Comparison of ENCODE assay signal across 11 cellular contexts in genomic region chr16:21646091-21646490, GRCh38. TPM values are rescaled to one million over a fixed set of nuclear protein-coding genes. Genes with fewer than 3 reads are reported as not detected.
DNase-seq lines count a peak whose midpoint lies in the region; ATAC-seq, FAIRE-seq and TF ChIP-seq lines count a peak whose summit lies in the region.
"Had no signal": no experiment of that assay in that cellular context is flagged by ENCODE, and none has a peak within 500 bp of the region (broad histone marks: within the 10 kb centered on the region; RNA-seq: fewer than 3 reads in every experiment).

No MANE protein-coding gene starts in this region.

- POLR2A ChIA-PET in HepG2 (lab: Yijun Ruan, JAX) (no interaction called here), HEK293T (lab: Yijun Ruan, JAX) (no interaction called here)

- intact Hi-C loops in HepG2 (cut with micrococcal nuclease; ENCODE audit: unreplicated experiment), result no loop called here

- no peak overlapping the region for H2AFZ ChIP-seq in HepG2 (ENCODE audit: low read length)

- no peaks in the 10 kb centered on the region for H3K9me3 ChIP-seq in liver (ENCODE audit: control insufficient read depth in 4 of 4, low read length in 3 of 4)
- no peaks in the 10 kb centered on the region for H3K9me3 ChIP-seq in HepG2 (ENCODE audit: low read length)
- H3K9me3 ChIP-seq in muscle layer of duodenum (ENCODE audit: control insufficient read depth in 1 of 2, low read length in 2 of 2), result no peaks in the 10 kb centered on the region

- no peak for FAIRE-seq in HepG2 (lab: Jason Lieb, UNC)

- H3K36me3 ChIP-seq in liver (ENCODE audit: control insufficient read depth in 4 of 4, insufficient read depth in 3 of 4, low read depth in 1 of 4, low read length in 3 of 4), result peaks cover 0 to 8% (median under 1%) of the 10 kb centered on the region in 4 donors
- peaks cover 4 to 9% of the 10 kb centered on the region in 2 experiments; a peak in 3 of 5 replicates for H3K36me3 ChIP-seq in HepG2 (replicated peaks in 1 of 2; ENCODE audit: control insufficient read depth in 1 of 2, insufficient read depth in 2 of 2, low read length in 2 of 2)
- peaks cover 0 to 3% of the 10 kb centered on the region in 2 donors for H3K36me3 ChIP-seq in muscle layer of duodenum (ENCODE audit: control insufficient read depth in 1 of 2, insufficient read depth in 2 of 2, low read length in 2 of 2)

- H3K9ac ChIP-seq in liver (ENCODE audit: low read depth in 1 of 2, low read length in 2 of 2) (peak overlapping the region; percentile 3 to 74), HepG2 (ENCODE audit: insufficient read depth, low read depth, low read length) (no peak overlapping the region)

- ATAC-seq in HepG2, result no peak
- no peak for ATAC-seq in HG03457 (IDR thresholded peaks at IDR 0.05; ENCODE audit: unreplicated experiment)

- H3K27ac ChIP-seq in liver (ENCODE audit: low read depth in 1 of 2, low read length in 2 of 2), result peak overlapping the region; percentile 61 to 73
- no peak overlapping the region for H3K27ac ChIP-seq in HepG2 (ENCODE audit: extremely low read length, insufficient read depth, low read length)
- H3K27ac ChIP-seq in muscle layer of duodenum (ENCODE audit: low read length), result peak overlapping the region; percentile 83

- no peak for TF ChIP-seq EP300 in HepG2 (IDR thresholded peaks at IDR 0.05; ENCODE audit: low read depth in 2 of 2, low read length in 2 of 2)
- TF ChIP-seq EP300 in HepG2 (CRISPR knock-in tag; IDR thresholded peaks at IDR 0.05; ENCODE audit: borderline replicate concordance), result no peak

- TF ChIP-seq RAD21 in liver (IDR thresholded peaks at IDR 0.05) (no peak), HepG2 (CRISPR knock-in tag; IDR thresholded peaks at IDR 0.05) (no peak)

- peaks cover 3% of the 10 kb centered on the region; the same call in 1 of the 2 replicates for H4K20me1 ChIP-seq in HepG2 (ENCODE audit: insufficient read depth, low read length)

- no TSS peak for BruUV-seq in HepG2 (replicated peaks; lab: Mats Ljungman, UMichigan)

- H3K4me3 ChIP-seq in liver (ENCODE audit: low read depth in 1 of 3, low read length in 3 of 3) (no peak overlapping the region), HepG2 (replicated peaks in 1 of 3; ENCODE audit: insufficient read depth in 1 of 3, low read depth in 2 of 3, low read length in 3 of 3) (no peak overlapping the region), choroid plexus epithelial cell (ENCODE audit: low read depth, low read length) (no peak overlapping the region), muscle layer of duodenum (ENCODE audit: low read depth in 1 of 2, low read length in 2 of 2) (peak overlapping the region; percentile 6 to 43)

- TF ChIP-seq CTCF in liver (IDR thresholded peaks at IDR 0.05; ENCODE audit: low read depth, low read length, missing input control) (no peak), HepG2 (CRISPR knock-in tag; IDR thresholded peaks at IDR 0.05) (no peak), choroid plexus epithelial cell (conservative IDR thresholded peaks at IDR 0.05; ENCODE audit: low read depth, low read length) (no peak)

- no peaks in the 10 kb centered on the region for H3K27me3 ChIP-seq in liver (ENCODE audit: control insufficient read depth in 4 of 4, insufficient read depth in 4 of 4, low read length in 3 of 4)
- no peaks in the 10 kb centered on the region for H3K27me3 ChIP-seq in HepG2 (ENCODE audit: control insufficient read depth in 1 of 2, insufficient read depth in 2 of 2, low read length in 2 of 2)
- H3K27me3 ChIP-seq in muscle layer of duodenum (ENCODE audit: low read depth, low read length), result no peaks in the 10 kb centered on the region

- H3K79me2 ChIP-seq in HepG2 (ENCODE audit: insufficient read depth, low read length), result no peaks in the 10 kb centered on the region

- WGBS in liver, result 72% methylated on average over 5 of the region's 5 CpGs
- WGBS in HepG2 (ENCODE audit: low lambda C conversion rate), result 97% methylated on average over 5 of the region's 5 CpGs

- DNase-seq in HepG2 (ENCODE audit: low spot score) (no peak), choroid plexus epithelial cell (ENCODE audit: low read depth) (peak; percentile 43), NCI-H2171 (lab: John Stamatoyannopoulos, UW) (no peak), HEK293T (ENCODE audit: extremely low spot score) (no peak), SIG-M5 treated with dmso at 0.1 percent for 504 hours (lab: John Stamatoyannopoulos, UW; ENCODE audit: unreplicated experiment) (no peak)
- DNase-seq: COR-L47, NCI-H226, T-helper 9 cell had no signal

- TF ChIP-seq POLR2A in HepG2 (IDR thresholded peaks at IDR 0.05; ENCODE audit: insufficient read depth in 1 of 2, low read depth in 2 of 2, low read length in 2 of 2), result no peak

- H3K4me1 ChIP-seq in liver (ENCODE audit: control insufficient read depth in 4 of 4, insufficient read depth in 4 of 4, low read length in 3 of 4), result peaks cover 0 to 6% (median under 1%) of the 10 kb centered on the region in 4 donors
- peaks cover 23% of the 10 kb centered on the region for H3K4me1 ChIP-seq in HepG2 (ENCODE audit: insufficient read depth, low read length)
- peaks cover 10 to 16% of the 10 kb centered on the region in 2 donors for H3K4me1 ChIP-seq in muscle layer of duodenum (ENCODE audit: control insufficient read depth in 1 of 2, insufficient read depth in 2 of 2, low read length in 2 of 2)

- in situ Hi-C loops in HepG2 (cut with HindIII; ENCODE audit: extremely low pct_ligation_motif_present, low pct_unique_long_range_greater_than_20kb), result no loop called here

- CTCF ChIA-PET in HepG2 (lab: Yijun Ruan, JAX; ENCODE audit: low intra/inter-chr PET ratio, low total read pairs), result no interaction called here
- CTCF ChIA-PET in HEK293T (lab: Yijun Ruan, JAX), result no interaction called here

- H3K4me2 ChIP-seq in HepG2 (ENCODE audit: low read depth, low read length), result no peak overlapping the region

RNA-seq across cellular contexts. Expression of gene IGSF6, which starts 6.3 kb away (rescaled TPM):
- total RNA-seq in liver (10 to 100 TPM in 1 of 2 donors, 1 to 10 TPM in 1; 5.2 to 27.3 TPM), HepG2 (2016; rRNA removed; fragmentation: Illumina TruSeq; extraction: Trizol) (not detected in 2 replicates)
- polyA plus RNA-seq in liver (1 to 10 TPM; 2.6 to 5.7 TPM), HepG2 (2011; rRNA removed) (not detected in 2 replicates)
- not detected in 2 replicates for total RNA-seq in HepG2 (2016; cell fraction: cytosol; rRNA removed; fragmentation: Illumina TruSeq; extraction: Trizol; ENCODE audit: low read depth)
- total RNA-seq in HepG2 (2016; cell fraction: insoluble cytoplasmic fraction; rRNA removed; fragmentation: Illumina TruSeq; extraction: Trizol), result not detected in 2 replicates
- total RNA-seq in HepG2 (2016; cell fraction: membrane; rRNA removed; fragmentation: Illumina TruSeq; extraction: Trizol), result not detected in 2 replicates
- total RNA-seq in HepG2 (2016; cell fraction: nucleus; rRNA removed; fragmentation: Illumina TruSeq; extraction: Trizol), result not detected in 2 replicates
- polyA plus RNA-seq in HepG2 (2011; cell fraction: cytosol; rRNA removed), result not detected in 2 replicates
- not detected in 2 replicates for polyA plus RNA-seq in HepG2 (2011; cell fraction: nucleus; rRNA removed)
- 0.19 and 0.24 TPM in 2 replicates for polyA plus RNA-seq in HepG2 (2012)
- polyA plus RNA-seq in HepG2 (2016; cell fraction: cytosol; fragmentation: Illumina TruSeq; extraction: Trizol; ENCODE audit: low read depth), result not detected in 2 replicates
- polyA plus RNA-seq in HepG2 (2016; cell fraction: insoluble cytoplasmic fraction; fragmentation: Illumina TruSeq; extraction: Trizol; ENCODE audit: low read depth), result not detected in 2 replicates
- polyA plus RNA-seq in HepG2 (2016; cell fraction: membrane; fragmentation: Illumina TruSeq; extraction: Trizol; ENCODE audit: low read depth), result not detected in 2 replicates
- polyA plus RNA-seq in HepG2 (2016; cell fraction: nucleus; fragmentation: Illumina TruSeq; extraction: Trizol; ENCODE audit: insufficient read depth, low read depth), result not detected in 2 replicates
- polyA minus RNA-seq in HepG2 (2011; rRNA and poly(A)+ RNA removed; ENCODE audit: low replicate concordance), result not detected in 2 replicates
- polyA minus RNA-seq in HepG2 (2011; cell fraction: cytosol; rRNA and poly(A)+ RNA removed), result not detected in 2 replicates
- not detected in 2 replicates for polyA minus RNA-seq in HepG2 (2011; cell fraction: nucleus; rRNA and poly(A)+ RNA removed)

RNA-seq across cellular contexts. Expression of gene OTOA, which starts 17.7 kb away (rescaled TPM):
- under 1 TPM; 0.05 to 0.17 TPM for total RNA-seq in liver
- under 1 TPM; 0.10 TPM for polyA plus RNA-seq in liver
- total RNA-seq in HepG2 (2016; rRNA removed; fragmentation: Illumina TruSeq; extraction: Trizol), result 0.11 and 0.15 TPM in 2 replicates
- total RNA-seq in HepG2 (2016; cell fraction: cytosol; rRNA removed; fragmentation: Illumina TruSeq; extraction: Trizol; ENCODE audit: low read depth), result 0.09 and 0.10 TPM in 2 replicates
- total RNA-seq in HepG2 (2016; cell fraction: insoluble cytoplasmic fraction; rRNA removed; fragmentation: Illumina TruSeq; extraction: Trizol), result 0.06 and 0.11 TPM in 2 replicates
- total RNA-seq in HepG2 (2016; cell fraction: membrane; rRNA removed; fragmentation: Illumina TruSeq; extraction: Trizol), result 0.10 TPM in 1 of 2 replicates, not detected in the other
- total RNA-seq in HepG2 (2016; cell fraction: nucleus; rRNA removed; fragmentation: Illumina TruSeq; extraction: Trizol), result 0.40 and 0.50 TPM in 2 replicates
- 0.01 and 0.05 TPM in 2 replicates for polyA plus RNA-seq in HepG2 (2011; rRNA removed)
- 0.04 and 0.09 TPM in 2 replicates for polyA plus RNA-seq in HepG2 (2011; cell fraction: cytosol; rRNA removed)
- polyA plus RNA-seq in HepG2 (2011; cell fraction: nucleus; rRNA removed), result 0.06 and 0.10 TPM in 2 replicates
- polyA plus RNA-seq in HepG2 (2012), result 0.04 TPM in 1 of 2 replicates, not detected in the other
- 0.05 TPM in 1 of 2 replicates, not detected in the other for polyA plus RNA-seq in HepG2 (2016; cell fraction: cytosol; fragmentation: Illumina TruSeq; extraction: Trizol; ENCODE audit: low read depth)
- 0.08 TPM in 1 of 2 replicates, not detected in the other for polyA plus RNA-seq in HepG2 (2016; cell fraction: insoluble cytoplasmic fraction; fragmentation: Illumina TruSeq; extraction: Trizol; ENCODE audit: low read depth)
- polyA plus RNA-seq in HepG2 (2016; cell fraction: membrane; fragmentation: Illumina TruSeq; extraction: Trizol; ENCODE audit: low read depth), result 0.06 TPM in 1 of 2 replicates, not detected in the other
- polyA plus RNA-seq in HepG2 (2016; cell fraction: nucleus; fragmentation: Illumina TruSeq; extraction: Trizol; ENCODE audit: insufficient read depth, low read depth), result 0.20 and 0.56 TPM in 2 replicates
- 0.05 TPM in 1 of 2 replicates, not detected in the other for polyA minus RNA-seq in HepG2 (2011; rRNA and poly(A)+ RNA removed; ENCODE audit: low replicate concordance)
- not detected in 2 replicates for polyA minus RNA-seq in HepG2 (2011; cell fraction: cytosol; rRNA and poly(A)+ RNA removed)
- polyA minus RNA-seq in HepG2 (2011; cell fraction: nucleus; rRNA and poly(A)+ RNA removed), result 0.25 and 0.26 TPM in 2 replicates

RNA-seq across cellular contexts. Expression of gene METTL9, which starts 46.7 kb away (rescaled TPM):
- total RNA-seq in liver, result 10 to 100 TPM; 22.8 to 57.3 TPM
- 10 to 100 TPM in 1 of 2 donors, 1 to 10 TPM in 1; 9.3 to 11.6 TPM for polyA plus RNA-seq in liver
- 175 and 204 TPM in 2 replicates for total RNA-seq in HepG2 (2016; rRNA removed; fragmentation: Illumina TruSeq; extraction: Trizol)
- total RNA-seq in HepG2 (2016; cell fraction: cytosol; rRNA removed; fragmentation: Illumina TruSeq; extraction: Trizol; ENCODE audit: low read depth), result 260 and 296 TPM in 2 replicates
- 189 and 192 TPM in 2 replicates for total RNA-seq in HepG2 (2016; cell fraction: insoluble cytoplasmic fraction; rRNA removed; fragmentation: Illumina TruSeq; extraction: Trizol)
- total RNA-seq in HepG2 (2016; cell fraction: membrane; rRNA removed; fragmentation: Illumina TruSeq; extraction: Trizol), result 531 and 570 TPM in 2 replicates
- 102 and 120 TPM in 2 replicates for total RNA-seq in HepG2 (2016; cell fraction: nucleus; rRNA removed; fragmentation: Illumina TruSeq; extraction: Trizol)
- polyA plus RNA-seq in HepG2 (2011; rRNA removed), result 96.9 and 123 TPM in 2 replicates
- polyA plus RNA-seq in HepG2 (2011; cell fraction: cytosol; rRNA removed), result 57.9 and 89.7 TPM in 2 replicates
- polyA plus RNA-seq in HepG2 (2011; cell fraction: nucleus; rRNA removed), result 22.0 and 27.5 TPM in 2 replicates
- 128 and 134 TPM in 2 replicates for polyA plus RNA-seq in HepG2 (2012)
- polyA plus RNA-seq in HepG2 (2016; cell fraction: cytosol; fragmentation: Illumina TruSeq; extraction: Trizol; ENCODE audit: low read depth), result 385 and 459 TPM in 2 replicates
- 218 and 221 TPM in 2 replicates for polyA plus RNA-seq in HepG2 (2016; cell fraction: insoluble cytoplasmic fraction; fragmentation: Illumina TruSeq; extraction: Trizol; ENCODE audit: low read depth)
- 534 and 554 TPM in 2 replicates for polyA plus RNA-seq in HepG2 (2016; cell fraction: membrane; fragmentation: Illumina TruSeq; extraction: Trizol; ENCODE audit: low read depth)
- 143 and 144 TPM in 2 replicates for polyA plus RNA-seq in HepG2 (2016; cell fraction: nucleus; fragmentation: Illumina TruSeq; extraction: Trizol; ENCODE audit: insufficient read depth, low read depth)
- polyA minus RNA-seq in HepG2 (2011; rRNA and poly(A)+ RNA removed; ENCODE audit: low replicate concordance), result 23.0 and 41.2 TPM in 2 replicates
- 66.7 and 68.9 TPM in 2 replicates for polyA minus RNA-seq in HepG2 (2011; cell fraction: cytosol; rRNA and poly(A)+ RNA removed)
- polyA minus RNA-seq in HepG2 (2011; cell fraction: nucleus; rRNA and poly(A)+ RNA removed), result 50.9 and 56.4 TPM in 2 replicates

Comparison
In these comparisons a context has a peak if more than half of its experiments do, and no peak if none do; other contexts are left out.
1. RNA of gene IGSF6, which starts 6.3 kb away (total RNA-seq): 5.2 to 27.3 TPM in liver; not detected in HepG2; every median in the first group is over 4 times any median in the second.
2. H3K4me3 ChIP-seq: peak in muscle layer of duodenum (2 of 2); none in liver (0 of 3), HepG2 (0 of 3) and choroid plexus epithelial cell (single experiment).